In genomic region chr2:144452169-144453038, GRCh38 we compare ENCODE assay signal across 8 cellular contexts.
DNase-seq lines count a peak whose midpoint lies in the region; ATAC-seq and TF ChIP-seq lines count a peak whose summit lies in the region.

No MANE protein-coding gene starts in this region.

- H3K9me3 ChIP-seq in CD4-positive, alpha-beta T cell (ENCODE audit: control insufficient read depth, low read length): no peaks in the 10 kb centered on the region
- no peaks in the 10 kb centered on the region for H3K9me3 ChIP-seq in esophagus muscularis mucosa
- H3K9me3 ChIP-seq in ovary: no peaks in the 10 kb centered on the region

- no peak overlapping the region for H3K27ac ChIP-seq in CD4-positive, alpha-beta T cell (ENCODE audit: low read depth, low read length)
- H3K27ac ChIP-seq in esophagus muscularis mucosa (replicated peaks in 1 of 4) (peak overlapping the region in 3 of 4 donors; percentile 3 to 56 (median 33)), ovary (peak overlapping the region in 1 of 2 donors; percentile 55)

- CTCF ChIA-PET in CD4-positive, alpha-beta T cell (lab: Charles Lee): no interaction called here
- CTCF ChIA-PET in activated naive CD4-positive, alpha-beta T cell treated with anti-CD3 and anti-CD28 coated beads, Interleukin-2, amount 10 ng/mL, durations not matched to agents 7 days and 5 days (lab: Charles Lee): no interaction called here

- H3K27ac Mint-ChIP-seq in CD4-positive, alpha-beta T cell: no peak overlapping the region
- H3K27ac Mint-ChIP-seq in activated naive CD4-positive, alpha-beta T cell treated with anti-CD3 and anti-CD28 coated beads, Interleukin-2, amount 10 ng/mL, durations not matched to agents 7 days and 5 days: no peak overlapping the region

- intact Hi-C loops in CD4-positive, alpha-beta T cell (cut with DNase I, micrococcal nuclease): no loop called here
- intact Hi-C loops in esophagus muscularis mucosa (cut with DNase I): loop anchor here (10.0 kb wide), 1 partner anchor 62 kb away; no protein-coding TSS in a partner anchor
- intact Hi-C loops in ovary (cut with DNase I): loop anchor here in 1 of 4 donors (2.0 kb wide), 1 partner anchor 62 kb away; no protein-coding TSS in a partner anchor

- H3K4me1 ChIP-seq in esophagus muscularis mucosa: peaks cover 17 to 48% (median 29%) of the 10 kb centered on the region in 4 donors
- H3K4me1 ChIP-seq in ovary (ENCODE audit: insufficient read depth): peaks cover 17% of the 10 kb centered on the region

- H3K27me3 Mint-ChIP-seq in CD4-positive, alpha-beta T cell: peaks cover 31% of the 10 kb centered on the region
- H3K27me3 Mint-ChIP-seq in activated naive CD4-positive, alpha-beta T cell treated with anti-CD3 and anti-CD28 coated beads, Interleukin-2, amount 10 ng/mL, durations not matched to agents 7 days and 5 days: peaks cover 17% of the 10 kb centered on the region

- DNase-seq in CD4-positive, alpha-beta T cell: no peak
- DNase-seq in NCI-H82 treated with DMSO at 0.1 percent for 48 hours (lab: John Stamatoyannopoulos, UW; ENCODE audit: unreplicated experiment) (peak; percentile 73), esophagus muscularis mucosa (ENCODE audit: extremely low spot score) (no peak), ovary (no peak), epidermal melanocyte (ENCODE audit: insufficient read length, low spot score) (no peak), NCI-H1092 (lab: John Stamatoyannopoulos, UW) (no peak)
- no peak for DNase-seq in activated naive CD4-positive, alpha-beta T cell treated with anti-CD3 and anti-CD28 coated beads, Interleukin-2, amount 10 ng/mL, durations not matched to agents 7 days and 5 days

- no peaks in the 10 kb centered on the region for H3K36me3 Mint-ChIP-seq in CD4-positive, alpha-beta T cell (ENCODE audit: low read depth)
- H3K36me3 Mint-ChIP-seq in activated naive CD4-positive, alpha-beta T cell treated with anti-CD3 and anti-CD28 coated beads, Interleukin-2, amount 10 ng/mL, durations not matched to agents 7 days and 5 days: no peaks in the 10 kb centered on the region

- TF ChIP-seq POLR2A in esophagus muscularis mucosa (IDR thresholded peaks at IDR 0.05; ENCODE audit: low read depth) (no peak), ovary (IDR thresholded peaks at IDR 0.05) (no peak)

- peaks cover 22% of the 10 kb centered on the region for H3K4me1 Mint-ChIP-seq in CD4-positive, alpha-beta T cell (ENCODE audit: low read depth)
- H3K4me1 Mint-ChIP-seq in activated naive CD4-positive, alpha-beta T cell treated with anti-CD3 and anti-CD28 coated beads, Interleukin-2, amount 10 ng/mL, durations not matched to agents 7 days and 5 days: no peaks in the 10 kb centered on the region

- WGBS in esophagus muscularis mucosa: 41% methylated on average over 15 of the region's 15 CpGs
- 19 to 34% (median 22%) methylated on average over 15 of the region's 15 CpGs for WGBS in ovary, 3 donors

- H3K4me3 ChIP-seq in esophagus muscularis mucosa (peak overlapping the region; percentile 5 to 31 (median 20)), ovary (peak overlapping the region; percentile 5)

- H3K4me3 Mint-ChIP-seq in CD4-positive, alpha-beta T cell: peak overlapping the region; percentile 11
- no peak overlapping the region for H3K4me3 Mint-ChIP-seq in activated naive CD4-positive, alpha-beta T cell treated with anti-CD3 and anti-CD28 coated beads, Interleukin-2, amount 10 ng/mL, durations not matched to agents 7 days and 5 days

- TF ChIP-seq EP300 in esophagus muscularis mucosa (IDR thresholded peaks at IDR 0.05) (no peak), ovary (IDR thresholded peaks at IDR 0.05) (no peak)

- no peak for ATAC-seq in CD4-positive, alpha-beta T cell (ENCODE audit: poor library complexity)
- no peak for ATAC-seq in GM18511 (IDR thresholded peaks at IDR 0.05; ENCODE audit: unreplicated experiment)

- POLR2A ChIA-PET in CD4-positive, alpha-beta T cell (lab: Charles Lee): no interaction called here

- no peaks in the 10 kb centered on the region for H3K27me3 ChIP-seq in CD4-positive, alpha-beta T cell (ENCODE audit: control insufficient read depth, insufficient read depth, low read length)
- H3K27me3 ChIP-seq in esophagus muscularis mucosa: peaks cover 0 to 5% (median 0%) of the 10 kb centered on the region in 4 donors
- H3K27me3 ChIP-seq in ovary: no peaks in the 10 kb centered on the region

- H3K36me3 ChIP-seq in esophagus muscularis mucosa: no peaks in the 10 kb centered on the region
- no peaks in the 10 kb centered on the region for H3K36me3 ChIP-seq in ovary

- TF ChIP-seq CTCF in CD4-positive, alpha-beta T cell (IDR thresholded peaks at IDR 0.05): no peak
- TF ChIP-seq CTCF in esophagus muscularis mucosa (IDR thresholded peaks at IDR 0.05) (peak in 1 of 3 experiments; percentile 18), ovary (IDR thresholded peaks at IDR 0.05) (peak in 1 of 3 donors; percentile 11)

- no peaks in the 10 kb centered on the region for H3K9me3 Mint-ChIP-seq in CD4-positive, alpha-beta T cell
- H3K9me3 Mint-ChIP-seq in activated naive CD4-positive, alpha-beta T cell treated with anti-CD3 and anti-CD28 coated beads, Interleukin-2, amount 10 ng/mL, durations not matched to agents 7 days and 5 days: no peaks in the 10 kb centered on the region
